ENCODE assay signal across 2 cellular contexts in the genomic region with DNA sequence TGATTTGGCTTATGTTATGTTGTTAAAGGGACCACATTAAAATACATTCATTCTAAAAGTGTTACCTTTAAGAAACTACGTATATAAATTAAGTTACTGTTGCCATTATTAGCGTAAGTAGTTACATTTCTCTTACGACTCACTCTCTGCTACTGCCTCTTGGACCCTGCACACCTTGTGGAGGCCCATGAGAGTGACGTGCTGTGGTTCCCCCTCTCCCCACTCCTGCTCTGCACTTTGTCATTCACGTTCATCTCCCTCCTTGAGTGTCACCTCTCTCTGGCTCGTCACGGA.
TF ChIP-seq lines count a peak whose summit lies in the region.

No MANE protein-coding gene starts in this region.

TF ChIP-seq in IMR-90, 13 proteins besides CTCF, POLR2A, EP300 and RAD21 (continued from another document):
- TF ChIP-seq MAZ (IDR thresholded peaks at IDR 0.05; ENCODE audit: borderline replicate concordance, low read depth, low read length) (no peak), SMC3 (IDR thresholded peaks at IDR 0.05; ENCODE audit: low read depth, low read length) (no peak), RFX5 (IDR thresholded peaks at IDR 0.05; ENCODE audit: low read depth, low read length) (no peak), BHLHE40 (IDR thresholded peaks at IDR 0.05; ENCODE audit: low read depth, low read length) (no peak), MXI1 (IDR thresholded peaks at IDR 0.05; ENCODE audit: borderline replicate concordance, low read depth, low read length) (no peak), MAFK (IDR thresholded peaks at IDR 0.05; ENCODE audit: low read depth, low read length) (no peak), CHD1 (IDR thresholded peaks at IDR 0.05; ENCODE audit: low read depth, low read length) (no peak), CEBPB (IDR thresholded peaks at IDR 0.05; ENCODE audit: low read depth, low read length) (no peak)
- TF ChIP-seq, protein P1, sequence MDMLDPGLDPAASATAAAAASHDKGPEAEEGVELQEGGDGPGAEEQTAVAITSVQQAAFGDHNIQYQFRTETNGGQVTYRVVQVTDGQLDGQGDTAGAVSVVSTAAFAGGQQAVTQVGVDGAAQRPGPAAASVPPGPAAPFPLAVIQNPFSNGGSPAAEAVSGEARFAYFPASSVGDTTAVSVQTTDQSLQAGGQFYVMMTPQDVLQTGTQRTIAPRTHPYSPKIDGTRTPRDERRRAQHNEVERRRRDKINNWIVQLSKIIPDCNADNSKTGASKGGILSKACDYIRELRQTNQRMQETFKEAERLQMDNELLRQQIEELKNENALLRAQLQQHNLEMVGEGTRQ (IDR thresholded peaks at IDR 0.05; ENCODE audit: low read depth, low read length), result no peak
- TF ChIP-seq, protein P2, sequence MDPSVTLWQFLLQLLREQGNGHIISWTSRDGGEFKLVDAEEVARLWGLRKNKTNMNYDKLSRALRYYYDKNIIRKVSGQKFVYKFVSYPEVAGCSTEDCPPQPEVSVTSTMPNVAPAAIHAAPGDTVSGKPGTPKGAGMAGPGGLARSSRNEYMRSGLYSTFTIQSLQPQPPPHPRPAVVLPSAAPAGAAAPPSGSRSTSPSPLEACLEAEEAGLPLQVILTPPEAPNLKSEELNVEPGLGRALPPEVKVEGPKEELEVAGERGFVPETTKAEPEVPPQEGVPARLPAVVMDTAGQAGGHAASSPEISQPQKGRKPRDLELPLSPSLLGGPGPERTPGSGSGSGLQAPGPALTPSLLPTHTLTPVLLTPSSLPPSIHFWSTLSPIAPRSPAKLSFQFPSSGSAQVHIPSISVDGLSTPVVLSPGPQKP (IDR thresholded peaks at IDR 0.05; ENCODE audit: borderline replicate concordance, low read depth, low read length), result no peak

TF ChIP-seq in GM12891, 5 proteins besides CTCF, POLR2A, EP300 and RAD21 (continued from another document):
- TF ChIP-seq PAX5 (IDR thresholded peaks at IDR 0.05; ENCODE audit: insufficient read depth, low read length, severe bottlenecking) (no peak), POU2F2 (IDR thresholded peaks at IDR 0.05; ENCODE audit: low read depth, low read length) (no peak)
TF ChIP-seq in GM12891: peak in this region for 0.
